3 cellular contexts compared by ENCODE assay signal in genomic region chr13:33875658-33876401, GRCh38.
A peak's percentile ranks its signal among the peaks of the same experiment; 100 is the strongest.
TF ChIP-seq lines count a peak whose summit lies in the region.

No MANE protein-coding gene starts in this region.

TF ChIP-seq in IMR-90, 13 proteins besides CTCF, POLR2A, EP300 and RAD21:
- TF ChIP-seq MAFK (IDR thresholded peaks at IDR 0.05; ENCODE audit: low read depth, low read length) (peak; percentile 76), ELK1 (IDR thresholded peaks at IDR 0.05; ENCODE audit: borderline replicate concordance, low read depth, low read length) (no peak)

TF ChIP-seq in K562, 482 proteins besides CTCF, POLR2A, EP300 and RAD21:
- TF ChIP-seq MAFG (tag; conservative IDR thresholded peaks at IDR 0.05) (0 out of 2 replicates have a peak, but pooled peaks have one; percentile 16), ZNF316 (IDR thresholded peaks at IDR 0.05) (peak; percentile 44; the same call in 1 of the 2 replicates), C11orf30 (IDR thresholded peaks at IDR 0.05; ENCODE audit: low read depth) (0 out of 2 replicates have a peak, but pooled peaks have one; percentile 12), MAFF (IDR thresholded peaks at IDR 0.05; ENCODE audit: low read length) (peak; percentile 32; the same call in 1 of the 2 replicates), ZNF561 (CRISPR knock-in tag; conservative IDR thresholded peaks at IDR 0.05) (no peak), ZNF277 (CRISPR knock-in tag; IDR thresholded peaks at IDR 0.05; ENCODE audit: borderline replicate concordance) (no peak), ESRRA (IDR thresholded peaks at IDR 0.05; ENCODE audit: borderline replicate concordance, low read depth) (no peak), ZBTB2 (IDR thresholded peaks at IDR 0.05) (no peak), DDX20 (tag; IDR thresholded peaks at IDR 0.05; ENCODE audit: low read depth) (no peak)

TF ChIP-seq in HepG2, 621 proteins besides CTCF, POLR2A, EP300 and RAD21:
- TF ChIP-seq FOXK1 (CRISPR knock-in tag; IDR thresholded peaks at IDR 0.05; ENCODE audit: borderline replicate concordance, low read depth), result no peak
- TF ChIP-seq MAFK (conservative IDR thresholded peaks at IDR 0.05 in 1 of 2, IDR thresholded peaks at IDR 0.05 in 1 of 2; ENCODE audit: low read length in 2 of 2), result peak; percentile 85 to 90
- TF ChIP-seq NAIF1 (CRISPR knock-in tag; IDR thresholded peaks at IDR 0.05; ENCODE audit: borderline replicate concordance), result no peak
- TF ChIP-seq SP4 (CRISPR knock-in tag; IDR thresholded peaks at IDR 0.05), result no peak
- no peak for TF ChIP-seq TCF7 (IDR thresholded peaks at IDR 0.05; ENCODE audit: low read depth)
- TF ChIP-seq ZNF251 (CRISPR knock-in tag; IDR thresholded peaks at IDR 0.05), result no peak
- TF ChIP-seq ZNF383 (CRISPR knock-in tag; IDR thresholded peaks at IDR 0.05; ENCODE audit: borderline replicate concordance), result no peak
- TF ChIP-seq MAFF (IDR thresholded peaks at IDR 0.05; ENCODE audit: low read depth, low read length), result peak; percentile 84
- no peak for TF ChIP-seq ZSCAN20 (CRISPR knock-in tag; IDR thresholded peaks at IDR 0.05; ENCODE audit: borderline replicate concordance)
- no peak for TF ChIP-seq ZNF362 (CRISPR knock-in tag; IDR thresholded peaks at IDR 0.05; ENCODE audit: borderline replicate concordance)
- no peak for TF ChIP-seq RFX5 (IDR thresholded peaks at IDR 0.05; ENCODE audit: low read depth, low read length)
- no peak for TF ChIP-seq HMGA1 (CRISPR knock-in tag; conservative IDR thresholded peaks at IDR 0.05)
